Comparison of ENCODE assay signal across 11 cellular contexts in genomic region chr18:48889115-48889941, GRCh38.
A peak's percentile ranks its signal among the peaks of the same experiment; 100 is the strongest.
DNase-seq lines count a peak whose midpoint lies in the region; ATAC-seq and TF ChIP-seq lines count a peak whose summit lies in the region.
"Had no signal": no experiment of that assay in that cellular context is flagged by ENCODE, and none has a peak within 500 bp of the region (broad histone marks: within the 10 kb centered on the region; RNA-seq: fewer than 3 reads in every experiment).

No MANE protein-coding gene starts in this region.

- ATAC-seq in SK-N-SH treated with all-trans-retinoic acid at 6 μM for 48 hours (peak; percentile 57; the same call in 2 of the 3 replicates), HG03521 (IDR thresholded peaks at IDR 0.05; ENCODE audit: unreplicated experiment) (no peak), GM21576 (IDR thresholded peaks at IDR 0.05; ENCODE audit: unreplicated experiment) (no peak)
- ATAC-seq in stimulated activated naive B cell treated with anti-CD40 and anti-IgM and Interleukin-4, amounts not matched to agents 10 μg/mL and 1 μg/mL and 100 μg/mL, for 72 hours (replicated peaks) = no peak
- ATAC-seq: naive thymus-derived CD4-positive, alpha-beta T cell had no signal

- no peak overlapping the region for H3K18ac ChIP-seq in mesendoderm (ENCODE audit: low read length)

- TF ChIP-seq CTCF in fibroblast of pulmonary artery (IDR thresholded peaks at IDR 0.05; ENCODE audit: low read length, missing control alignments) = no peak

- peak overlapping the region; percentile 60 for H3K56ac ChIP-seq in mesendoderm (ENCODE audit: low read length)

- no peak overlapping the region for H3K4me2 ChIP-seq in mesendoderm (ENCODE audit: low read length)

- H3K27me3 Mint-ChIP-seq in stimulated activated naive B cell treated with anti-CD40 and anti-IgM and Interleukin-4, amounts not matched to agents 10 μg/mL and 1 μg/mL and 100 μg/mL, for 72 hours = no peaks in the 10 kb centered on the region
- H3K27me3 Mint-ChIP-seq: activated T-cell treated with anti-CD3 and anti-CD28 coated beads, Interleukin-2, amount 50 U/mL, for 24 hours had no signal

- H3K79me1 ChIP-seq in mesendoderm (ENCODE audit: low read length) = no peaks in the 10 kb centered on the region

- H3K4me3 Mint-ChIP-seq in stimulated activated naive B cell treated with anti-CD40 and anti-IgM and Interleukin-4, amounts not matched to agents 10 μg/mL and 1 μg/mL and 100 μg/mL, for 72 hours = no peak overlapping the region
- H3K4me3 Mint-ChIP-seq: activated T-cell treated with anti-CD3 and anti-CD28 coated beads, Interleukin-2, amount 50 U/mL, for 24 hours; naive thymus-derived CD4-positive, alpha-beta T cell had no signal

- H3K4ac ChIP-seq in mesendoderm (ENCODE audit: low read depth, low read length) = no peak overlapping the region

- DNase-seq in fibroblast of pulmonary artery (ENCODE audit: low read depth) (peak; percentile 38), mesendoderm (peak; percentile 72), GM19238 (ENCODE audit: insufficient read length, low spot score) (no peak)
- DNase-seq in stimulated activated naive B cell treated with anti-CD40 and anti-IgM and Interleukin-4, amounts not matched to agents 10 μg/mL and 1 μg/mL and 100 μg/mL, for 72 hours = no peak
- no peak for DNase-seq in effector CD8-positive, alpha-beta T cell (lab: John Stamatoyannopoulos, UW)
- DNase-seq: activated T-cell treated with anti-CD3 and anti-CD28 coated beads, Interleukin-2, amount 50 U/mL, for 24 hours; naive thymus-derived CD4-positive, alpha-beta T cell; NCI-H1436 treated with DMSO at 0.1 percent for 48 hours had no signal

- H2AK5ac ChIP-seq in mesendoderm (ENCODE audit: low read length) = no peak overlapping the region

- no peaks in the 10 kb centered on the region for H3K27me3 ChIP-seq in mesendoderm (ENCODE audit: insufficient read depth, low read length, poor library complexity)

- H2BK120ac ChIP-seq in mesendoderm (ENCODE audit: low read depth, low read length) = no peak overlapping the region

- no peaks in the 10 kb centered on the region for H3K9me3 Mint-ChIP-seq in stimulated activated naive B cell treated with anti-CD40 and anti-IgM and Interleukin-4, amounts not matched to agents 10 μg/mL and 1 μg/mL and 100 μg/mL, for 72 hours
- H3K9me3 Mint-ChIP-seq: activated T-cell treated with anti-CD3 and anti-CD28 coated beads, Interleukin-2, amount 50 U/mL, for 24 hours had no signal

- H3K4me3 ChIP-seq in fibroblast of pulmonary artery (replicated peaks; ENCODE audit: low read depth, low read length) (no peak overlapping the region), mesendoderm (ENCODE audit: low read length) (no peak overlapping the region)

- H3K9ac ChIP-seq in mesendoderm (ENCODE audit: low read length) = no peak overlapping the region

- peaks cover 10 to 12% of the 10 kb centered on the region in 2 donors for H3K4me1 Mint-ChIP-seq in stimulated activated naive B cell treated with anti-CD40 and anti-IgM and Interleukin-4, amounts not matched to agents 10 μg/mL and 1 μg/mL and 100 μg/mL, for 72 hours

- no peaks in the 10 kb centered on the region for H3K36me3 Mint-ChIP-seq in stimulated activated naive B cell treated with anti-CD40 and anti-IgM and Interleukin-4, amounts not matched to agents 10 μg/mL and 1 μg/mL and 100 μg/mL, for 72 hours
- H3K36me3 Mint-ChIP-seq: naive thymus-derived CD4-positive, alpha-beta T cell had no signal

- H3K27ac ChIP-seq in mesendoderm (ENCODE audit: low read depth, low read length) = no peak overlapping the region

- no peaks in the 10 kb centered on the region for H3K36me3 ChIP-seq in mesendoderm (ENCODE audit: control insufficient read depth, insufficient read depth, low read length)

- peak overlapping the region; percentile 73 for H3K27ac Mint-ChIP-seq in stimulated activated naive B cell treated with anti-CD40 and anti-IgM and Interleukin-4, amounts not matched to agents 10 μg/mL and 1 μg/mL and 100 μg/mL, for 72 hours
- H3K27ac Mint-ChIP-seq: activated T-cell treated with anti-CD3 and anti-CD28 coated beads, Interleukin-2, amount 50 U/mL, for 24 hours; naive thymus-derived CD4-positive, alpha-beta T cell had no signal

- H2BK15ac ChIP-seq in mesendoderm (replicated peaks; ENCODE audit: low read depth) = no peak overlapping the region

- no peak overlapping the region for H2BK5ac ChIP-seq in mesendoderm (ENCODE audit: low read length)

- no peaks in the 10 kb centered on the region for H3K79me2 ChIP-seq in mesendoderm (ENCODE audit: control insufficient read depth, insufficient read depth, low read length)

- H3K4me1 ChIP-seq in mesendoderm (ENCODE audit: control insufficient read depth, low read depth, low read length) = peaks cover 3% of the 10 kb centered on the region

- no peak overlapping the region for H4K5ac ChIP-seq in mesendoderm (ENCODE audit: low read length)

- H4K8ac ChIP-seq in mesendoderm (ENCODE audit: low read depth, low read length) = no peak overlapping the region

- WGBS in mesendoderm (ENCODE audit: extremely low coverage, insufficient coverage, low lambda C conversion rate) = no CpG with 5 or more reads among the region's 18 CpGs

- no peak overlapping the region for H3K23ac ChIP-seq in mesendoderm (ENCODE audit: low read length)

TF ChIP-seq in SK-N-SH treated with all-trans-retinoic acid at 6 μM for 48 hours, 23 proteins besides CTCF, POLR2A, EP300 and RAD21:
- TF ChIP-seq PATZ1 (CRISPR knock-in tag; IDR thresholded peaks at IDR 0.05; ENCODE audit: borderline replicate concordance) (no peak), OSR1 (CRISPR knock-in tag; IDR thresholded peaks at IDR 0.05) (no peak), TOX (CRISPR knock-in tag; IDR thresholded peaks at IDR 0.05; ENCODE audit: borderline replicate concordance) (no peak), POU6F1 (CRISPR knock-in tag; IDR thresholded peaks at IDR 0.05; ENCODE audit: borderline replicate concordance, low read depth) (no peak), ZC3H10 (CRISPR knock-in tag; IDR thresholded peaks at IDR 0.05) (no peak), ZNF565 (CRISPR knock-in tag; conservative IDR thresholded peaks at IDR 0.05; ENCODE audit: low read depth) (no peak), TSHZ2 (CRISPR knock-in tag; IDR thresholded peaks at IDR 0.05) (no peak), CSDC2 (CRISPR knock-in tag; IDR thresholded peaks at IDR 0.05) (no peak), ZFP3 (CRISPR knock-in tag; IDR thresholded peaks at IDR 0.05) (no peak)

Comparison
In these comparisons a context has a peak if more than half of its experiments do, and no peak if none do; other contexts are left out.
1. DNase-seq: peak in fibroblast of pulmonary artery (single experiment) and mesendoderm (single experiment); none in stimulated activated naive B cell treated with anti-CD40 and anti-IgM and Interleukin-4, amounts not matched to agents 10 μg/mL and 1 μg/mL and 100 μg/mL, for 72 hours (single experiment), effector CD8-positive, alpha-beta T cell (single experiment) and GM19238 (single experiment).